ENCODE assay signal across 1 cellular context in the genomic region with DNA sequence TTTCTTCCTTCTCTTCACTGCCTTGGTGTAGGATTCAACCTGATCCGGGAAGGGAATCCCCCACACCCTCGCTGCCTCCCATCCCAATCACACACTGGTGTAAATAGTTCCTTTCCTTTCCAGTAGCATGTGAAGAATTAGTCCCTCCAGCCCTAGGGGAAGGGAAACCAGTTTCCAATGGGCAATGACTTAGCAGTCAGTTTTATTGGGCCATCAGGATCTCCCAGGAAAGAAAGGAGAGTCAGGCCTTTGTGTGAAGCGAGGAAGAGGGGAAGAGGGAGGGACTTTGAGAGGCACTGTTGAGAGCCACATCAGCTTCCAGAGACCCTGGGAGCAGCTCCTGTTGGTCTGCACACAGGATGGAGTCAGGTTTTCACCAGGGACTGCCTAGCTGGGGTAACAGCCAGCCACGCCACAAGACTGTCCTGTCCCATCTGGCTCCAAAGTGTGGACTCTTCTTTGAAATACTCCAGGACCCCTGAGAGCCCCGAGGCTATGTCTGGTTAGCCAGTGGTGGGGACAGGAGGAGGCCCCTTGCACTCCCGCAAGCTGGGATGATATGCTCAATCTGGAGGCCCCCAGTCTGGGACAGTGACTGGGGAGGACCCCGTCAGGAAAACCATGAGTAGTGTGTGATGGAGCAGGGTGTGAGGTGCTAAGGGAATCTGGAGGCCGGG.
TF ChIP-seq lines count a peak whose summit lies in the region.

No MANE protein-coding gene starts in this region.

TF ChIP-seq in A549, 52 proteins besides CTCF, POLR2A, EP300 and RAD21:
- no peak for TF ChIP-seq JUNB (IDR thresholded peaks at IDR 0.05)
- TF ChIP-seq ESRRA (IDR thresholded peaks at IDR 0.05; ENCODE audit: borderline replicate concordance, low read length), result no peak
- TF ChIP-seq EHF (CRISPR knock-in tag; IDR thresholded peaks at IDR 0.05), result no peak
- TF ChIP-seq FOSL2 (IDR thresholded peaks at IDR 0.05), result no peak
- no peak for TF ChIP-seq FOSL2 (CRISPR knock-in tag; IDR thresholded peaks at IDR 0.05)
- TF ChIP-seq, protein P1, sequence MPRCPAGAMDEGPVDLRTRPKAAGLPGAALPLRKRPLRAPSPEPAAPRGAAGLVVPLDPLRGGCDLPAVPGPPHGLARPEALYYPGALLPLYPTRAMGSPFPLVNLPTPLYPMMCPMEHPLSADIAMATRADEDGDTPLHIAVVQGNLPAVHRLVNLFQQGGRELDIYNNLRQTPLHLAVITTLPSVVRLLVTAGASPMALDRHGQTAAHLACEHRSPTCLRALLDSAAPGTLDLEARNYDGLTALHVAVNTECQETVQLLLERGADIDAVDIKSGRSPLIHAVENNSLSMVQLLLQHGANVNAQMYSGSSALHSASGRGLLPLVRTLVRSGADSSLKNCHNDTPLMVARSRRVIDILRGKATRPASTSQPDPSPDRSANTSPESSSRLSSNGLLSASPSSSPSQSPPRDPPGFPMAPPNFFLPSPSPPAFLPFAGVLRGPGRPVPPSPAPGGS (IDR thresholded peaks at IDR 0.05), result no peak
- TF ChIP-seq, protein P2, sequence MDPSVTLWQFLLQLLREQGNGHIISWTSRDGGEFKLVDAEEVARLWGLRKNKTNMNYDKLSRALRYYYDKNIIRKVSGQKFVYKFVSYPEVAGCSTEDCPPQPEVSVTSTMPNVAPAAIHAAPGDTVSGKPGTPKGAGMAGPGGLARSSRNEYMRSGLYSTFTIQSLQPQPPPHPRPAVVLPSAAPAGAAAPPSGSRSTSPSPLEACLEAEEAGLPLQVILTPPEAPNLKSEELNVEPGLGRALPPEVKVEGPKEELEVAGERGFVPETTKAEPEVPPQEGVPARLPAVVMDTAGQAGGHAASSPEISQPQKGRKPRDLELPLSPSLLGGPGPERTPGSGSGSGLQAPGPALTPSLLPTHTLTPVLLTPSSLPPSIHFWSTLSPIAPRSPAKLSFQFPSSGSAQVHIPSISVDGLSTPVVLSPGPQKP (IDR thresholded peaks at IDR 0.05; ENCODE audit: low read depth, low read length), result no peak
- no peak for TF ChIP-seq HOXA7 (CRISPR knock-in tag; IDR thresholded peaks at IDR 0.05)
- no peak for TF ChIP-seq KDM1A (IDR thresholded peaks at IDR 0.05; ENCODE audit: low read depth)
- TF ChIP-seq CBX2 (IDR thresholded peaks at IDR 0.05; ENCODE audit: borderline replicate concordance, low read depth), result no peak
- TF ChIP-seq NPAS2 (CRISPR knock-in tag; IDR thresholded peaks at IDR 0.05; ENCODE audit: borderline replicate concordance), result no peak
- no peak for TF ChIP-seq POLR2AphosphoS2 (conservative IDR thresholded peaks at IDR 0.05; ENCODE audit: low read length)
- TF ChIP-seq SREBF2 (IDR thresholded peaks at IDR 0.05), result no peak
- TF ChIP-seq NR3C1 (IDR thresholded peaks at IDR 0.05), result no peak
- TF ChIP-seq, protein P3, sequence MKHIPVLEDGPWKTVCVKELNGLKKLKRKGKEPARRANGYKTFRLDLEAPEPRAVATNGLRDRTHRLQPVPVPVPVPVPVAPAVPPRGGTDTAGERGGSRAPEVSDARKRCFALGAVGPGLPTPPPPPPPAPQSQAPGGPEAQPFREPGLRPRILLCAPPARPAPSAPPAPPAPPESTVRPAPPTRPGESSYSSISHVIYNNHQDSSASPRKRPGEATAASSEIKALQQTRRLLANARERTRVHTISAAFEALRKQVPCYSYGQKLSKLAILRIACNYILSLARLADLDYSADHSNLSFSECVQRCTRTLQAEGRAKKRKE (CRISPR knock-in tag; IDR thresholded peaks at IDR 0.05; ENCODE audit: low read depth), result no peak
